Comparison of ENCODE assay signal across 27 cellular contexts in genomic region chr2:1283856-1284255, GRCh38.
"Had no signal": no experiment of that assay in that cellular context is flagged by ENCODE, and none has a peak within 500 bp of the region (broad histone marks: within the 10 kb centered on the region; RNA-seq: fewer than 3 reads in every experiment).

No MANE protein-coding gene starts in this region.

- H3K27ac ChIP-seq: coronary artery, gastrocnemius medialis, hepatocyte, left lung, psoas muscle, sigmoid colon, stomach, thyroid gland, vagina had no signal

- ATAC-seq: gastrocnemius medialis; left lung; mucosa of descending colon; psoas muscle; stimulated activated effector memory CD8-positive, alpha-beta T cell treated with anti-CD3 and anti-CD28 coated beads, Interleukin-12 subunit alpha, Interleukin-12 subunit beta, amount 100 ng/mL, for 72 hours had no signal

- H3K36me3 ChIP-seq: gastrocnemius medialis, left lung, sigmoid colon, stomach, thyroid gland, vagina had no signal

- H3K4me2 ChIP-seq: hepatocyte had no signal

- H3K27ac Mint-ChIP-seq: mesothelial cell of epicardium; natural killer cell treated with Interleukin-12 subunit alpha and Interleukin-12 subunit beta and Interleukin-15 and Interleukin-18, amount 100 ng/mL, for 72 hours; stimulated activated effector memory CD8-positive, alpha-beta T cell treated with anti-CD3 and anti-CD28 coated beads, Interleukin-12 subunit alpha, Interleukin-12 subunit beta, amount 100 ng/mL, for 72 hours had no signal

- H2AFZ ChIP-seq: hepatocyte had no signal

- DNase-seq: dermis blood vessel endothelial cell; effector memory CD4-positive, alpha-beta T cell; erythroblast; foreskin fibroblast; gastrocnemius medialis; head of caudate nucleus; left cardiac atrium; left lung; mesenchymal stem cell; mucosa of descending colon; naive B cell; nucleus accumbens; psoas muscle; right cardiac atrium; sigmoid colon; stimulated activated CD4-positive, alpha-beta T cell treated with anti-CD3 and anti-CD28 coated beads, Interleukin-2, amount 100 ng/mL, for 24 hours; stimulated activated CD4-positive, alpha-beta T cell treated with anti-CD3 and anti-CD28 coated beads, Interleukin-4, amount 100 ng/mL, for 24 hours; stimulated activated naive CD4-positive, alpha-beta T cell treated with Interleukin-2 at 50 U/mL for 16 hours; stomach; thyroid gland; trophoblast cell had no signal

- H3K27me3 ChIP-seq: gastrocnemius medialis, hepatocyte, thyroid gland, vagina had no signal

- H3K79me2 ChIP-seq: hepatocyte had no signal

- H3K4me3 Mint-ChIP-seq: mesothelial cell of epicardium; naive B cell; natural killer cell treated with Interleukin-12 subunit alpha and Interleukin-12 subunit beta and Interleukin-15 and Interleukin-18, amount 100 ng/mL, for 72 hours; stimulated activated effector memory CD8-positive, alpha-beta T cell treated with anti-CD3 and anti-CD28 coated beads, Interleukin-12 subunit alpha, Interleukin-12 subunit beta, amount 100 ng/mL, for 72 hours had no signal

- H3K9me3 Mint-ChIP-seq: mesothelial cell of epicardium; natural killer cell treated with Interleukin-12 subunit alpha and Interleukin-12 subunit beta and Interleukin-15 and Interleukin-18, amount 100 ng/mL, for 72 hours had no signal

- H3K4me3 ChIP-seq: coronary artery, gastrocnemius medialis, hepatocyte, left lung, mucosa of descending colon, psoas muscle, sigmoid colon, stomach, thyroid gland, vagina had no signal

- H3K4me1 Mint-ChIP-seq: mesothelial cell of epicardium had no signal

- H3K4me1 ChIP-seq: gastrocnemius medialis, left lung, psoas muscle, thyroid gland, vagina had no signal

- H3K9me3 ChIP-seq: gastrocnemius medialis, left lung, mucosa of descending colon, psoas muscle, sigmoid colon, stomach, thyroid gland, vagina had no signal

- H3K36me3 Mint-ChIP-seq: mesothelial cell of epicardium; naive B cell; natural killer cell treated with Interleukin-12 subunit alpha and Interleukin-12 subunit beta and Interleukin-15 and Interleukin-18, amount 100 ng/mL, for 72 hours; stimulated activated effector memory CD8-positive, alpha-beta T cell treated with anti-CD3 and anti-CD28 coated beads, Interleukin-12 subunit alpha, Interleukin-12 subunit beta, amount 100 ng/mL, for 72 hours had no signal
